Comparison of ENCODE assay signal across 19 cellular contexts in genomic region chr13:48443442-48444208, GRCh38. TPM values are rescaled to one million over a fixed set of nuclear protein-coding genes. Genes with fewer than 3 reads are reported as not detected.
DNase-seq lines count a peak whose midpoint lies in the region; ATAC-seq and TF ChIP-seq lines count a peak whose summit lies in the region.
"Had no signal": no experiment of that assay in that cellular context is flagged by ENCODE, and none has a peak within 500 bp of the region (broad histone marks: within the 10 kb centered on the region; RNA-seq: fewer than 3 reads in every experiment).

No MANE protein-coding gene starts in this region.

- DNase-seq in activated T-cell treated with anti-CD3 and anti-CD28 coated beads, Interleukin-2, amount 50 U/mL, for 24 hours: no peak
- DNase-seq in activated T-cell treated with anti-CD3 and anti-CD28 coated beads, Interleukin-2, amount 50 U/mL, for 48 hours: no peak
- DNase-seq in stimulated activated naive CD8-positive, alpha-beta T cell treated with anti-CD3 and anti-CD28 coated beads, Interleukin-15, Interleukin-2, amounts not matched to agents 100 U/mL and 50 U/mL, for 24 hours: no peak
- DNase-seq in glomerular visceral epithelial cell (ENCODE audit: extremely low spot score) (no peak), mucosa of gallbladder (ENCODE audit: low spot score) (no peak), dermis blood vessel endothelial cell (no peak)
- DNase-seq: activated naive CD4-positive, alpha-beta T cell treated with anti-CD3 and anti-CD28 coated beads for 36 hours; brain microvascular endothelial cell; foreskin melanocyte; left colon; NCI-H1436 treated with DMSO at 0.1 percent for 48 hours; NCI-H774; retina; SK-N-SH; transverse colon had no signal

- intact Hi-C loops in dendritic cell treated with granulocyte-macrophage colony-stimulating factor and Interleukin-4, amounts not matched to agents 40 ng/mL and 50 ng/mL, for 4 days (cut with micrococcal nuclease): no loop called here

- no peaks in the 10 kb centered on the region for H3K9me3 Mint-ChIP-seq in activated T-cell treated with anti-CD3 and anti-CD28 coated beads, Interleukin-2, amount 50 U/mL, for 24 hours
- no peaks in the 10 kb centered on the region for H3K9me3 Mint-ChIP-seq in dendritic cell treated with granulocyte-macrophage colony-stimulating factor and Interleukin-4, amounts not matched to agents 40 ng/mL and 50 ng/mL, for 4 days
- H3K9me3 Mint-ChIP-seq: activated naive CD4-positive, alpha-beta T cell treated with anti-CD3 and anti-CD28 coated beads for 36 hours; mesothelial cell of epicardium had no signal

- no peak for TF ChIP-seq CTCF in Loucy (conservative IDR thresholded peaks at IDR 0.05; ENCODE audit: low read length)

- H3K79me2 ChIP-seq in Loucy (ENCODE audit: insufficient read depth, low read length): peaks cover 18% of the 10 kb centered on the region; the same call in 1 of the 2 replicates

- peaks cover 6% of the 10 kb centered on the region; the same call in 1 of the 2 replicates for H3F3A ChIP-seq in Loucy (ENCODE audit: low read depth)

- H3K4me3 ChIP-seq in Loucy (ENCODE audit: low read length, poor library complexity, severe bottlenecking): peak overlapping the region; percentile 15
- H3K4me3 ChIP-seq: transverse colon had no signal

- no peak overlapping the region for H3K9ac ChIP-seq in Loucy (ENCODE audit: low read depth, low read length, poor library complexity, severe bottlenecking)
- H3K9ac ChIP-seq: SK-N-SH had no signal

- no peaks in the 10 kb centered on the region for H3K9me2 ChIP-seq in Loucy (replicated peaks; ENCODE audit: low read depth, low read length)
- H3K9me2 ChIP-seq: SK-N-SH had no signal

- peaks cover 15% of the 10 kb centered on the region for H3K36me3 Mint-ChIP-seq in activated T-cell treated with anti-CD3 and anti-CD28 coated beads, Interleukin-2, amount 50 U/mL, for 24 hours (ENCODE audit: low read depth)
- H3K36me3 Mint-ChIP-seq in dendritic cell treated with granulocyte-macrophage colony-stimulating factor and Interleukin-4, amounts not matched to agents 40 ng/mL and 50 ng/mL, for 4 days (ENCODE audit: low read depth): peaks cover 16% of the 10 kb centered on the region
- H3K36me3 Mint-ChIP-seq: mesothelial cell of epicardium had no signal

- no peaks in the 10 kb centered on the region for H3K9me3 ChIP-seq in Loucy (ENCODE audit: insufficient read depth, low read depth, low read length)
- H3K9me3 ChIP-seq: SK-N-SH, transverse colon had no signal

- ATAC-seq in stimulated activated naive CD8-positive, alpha-beta T cell treated with anti-CD3 and anti-CD28 coated beads, Interleukin-15, Interleukin-2, amounts not matched to agents 100 U/mL and 50 U/mL, for 24 hours: peak; percentile 55
- ATAC-seq: left colon; stimulated activated memory B cell treated with anti-CD40 and anti-IgM and Interleukin-4, amounts not matched to agents 10 μg/mL and 1 μg/mL and 100 μg/mL, for 72 hours had no signal

- peaks cover 24% of the 10 kb centered on the region for H3K4me1 Mint-ChIP-seq in activated T-cell treated with anti-CD3 and anti-CD28 coated beads, Interleukin-2, amount 50 U/mL, for 24 hours (ENCODE audit: low read depth)
- H3K4me1 Mint-ChIP-seq in dendritic cell treated with granulocyte-macrophage colony-stimulating factor and Interleukin-4, amounts not matched to agents 40 ng/mL and 50 ng/mL, for 4 days (ENCODE audit: low read depth): peaks cover 18% of the 10 kb centered on the region
- H3K4me1 Mint-ChIP-seq: mesothelial cell of epicardium; stimulated activated memory B cell treated with anti-CD40 and anti-IgM and Interleukin-4, amounts not matched to agents 10 μg/mL and 1 μg/mL and 100 μg/mL, for 72 hours had no signal

- H3K4me1 ChIP-seq in Loucy (ENCODE audit: insufficient read depth, low read length, poor library complexity, severe bottlenecking): peaks cover 33% of the 10 kb centered on the region

- H4K20me1 ChIP-seq in Loucy (ENCODE audit: insufficient read depth, low read length, poor library complexity, severe bottlenecking): no peaks in the 10 kb centered on the region

- H3K4me3 Mint-ChIP-seq in activated T-cell treated with anti-CD3 and anti-CD28 coated beads, Interleukin-2, amount 50 U/mL, for 24 hours: peak overlapping the region; percentile 7
- H3K4me3 Mint-ChIP-seq in dendritic cell treated with granulocyte-macrophage colony-stimulating factor and Interleukin-4, amounts not matched to agents 40 ng/mL and 50 ng/mL, for 4 days: no peak overlapping the region
- H3K4me3 Mint-ChIP-seq: activated naive CD4-positive, alpha-beta T cell treated with anti-CD3 and anti-CD28 coated beads for 36 hours; mesothelial cell of epicardium; stimulated activated memory B cell treated with anti-CD40 and anti-IgM and Interleukin-4, amounts not matched to agents 10 μg/mL and 1 μg/mL and 100 μg/mL, for 72 hours had no signal

- H2AFZ ChIP-seq in Loucy (ENCODE audit: low read length): no peak overlapping the region

- H3K36me3 ChIP-seq in Loucy (ENCODE audit: insufficient read depth, low read length): no peaks in the 10 kb centered on the region
- H3K36me3 ChIP-seq: brain microvascular endothelial cell, transverse colon had no signal

- peak overlapping the region; percentile 45 for H3K27ac Mint-ChIP-seq in activated T-cell treated with anti-CD3 and anti-CD28 coated beads, Interleukin-2, amount 50 U/mL, for 24 hours
- H3K27ac Mint-ChIP-seq in dendritic cell treated with granulocyte-macrophage colony-stimulating factor and Interleukin-4, amounts not matched to agents 40 ng/mL and 50 ng/mL, for 4 days: peak overlapping the region; percentile 18
- H3K27ac Mint-ChIP-seq: activated naive CD4-positive, alpha-beta T cell treated with anti-CD3 and anti-CD28 coated beads for 36 hours; mesothelial cell of epicardium; stimulated activated memory B cell treated with anti-CD40 and anti-IgM and Interleukin-4, amounts not matched to agents 10 μg/mL and 1 μg/mL and 100 μg/mL, for 72 hours had no signal

- no peaks in the 10 kb centered on the region for H3K27me3 ChIP-seq in Loucy (ENCODE audit: insufficient read depth, low read length, poor library complexity, severe bottlenecking)
- H3K27me3 ChIP-seq: brain microvascular endothelial cell, transverse colon had no signal

- H3K27me3 Mint-ChIP-seq in activated T-cell treated with anti-CD3 and anti-CD28 coated beads, Interleukin-2, amount 50 U/mL, for 24 hours: no peaks in the 10 kb centered on the region
- no peaks in the 10 kb centered on the region for H3K27me3 Mint-ChIP-seq in dendritic cell treated with granulocyte-macrophage colony-stimulating factor and Interleukin-4, amounts not matched to agents 40 ng/mL and 50 ng/mL, for 4 days
- H3K27me3 Mint-ChIP-seq: stimulated activated memory B cell treated with anti-CD40 and anti-IgM and Interleukin-4, amounts not matched to agents 10 μg/mL and 1 μg/mL and 100 μg/mL, for 72 hours had no signal

- peak overlapping the region; percentile 29 for H3K4me2 ChIP-seq in Loucy (ENCODE audit: low read depth, low read length, poor library complexity, severe bottlenecking)
- H3K4me2 ChIP-seq: SK-N-SH had no signal

RNA-seq across cellular contexts. Expression of gene LPAR6, which starts 30.7 kb away (rescaled TPM):
- total RNA-seq in mucosa of gallbladder (34.9 TPM), dermis blood vessel endothelial cell (42.5 and 66.2 TPM in 2 replicates)
